29 cellular contexts compared by ENCODE assay signal in genomic region chr11:84887055-84887629, GRCh38.
A peak's percentile ranks its signal among the peaks of the same experiment; 100 is the strongest.
DNase-seq lines count a peak whose midpoint lies in the region; ATAC-seq, FAIRE-seq and TF ChIP-seq lines count a peak whose summit lies in the region.
"Had no signal": no experiment of that assay in that cellular context is flagged by ENCODE, and none has a peak within 500 bp of the region (broad histone marks: within the 10 kb centered on the region; RNA-seq: fewer than 3 reads in every experiment).

No MANE protein-coding gene starts in this region.

- no peaks in the 10 kb centered on the region for H3K36me3 ChIP-seq in SK-N-SH (replicated peaks in 1 of 2; ENCODE audit: control insufficient read depth in 1 of 2, insufficient read depth in 2 of 2, low read length in 1 of 2)
- H3K36me3 ChIP-seq: ascending aorta, upper lobe of right lung had no signal

- H3F3A ChIP-seq in SK-N-SH (replicated peaks; ENCODE audit: insufficient read depth): no peaks in the 10 kb centered on the region

- H3K27ac ChIP-seq in SK-N-SH (ENCODE audit: low read depth in 2 of 2, low read length in 1 of 2) (peak overlapping the region; percentile 21 to 55; a peak in 2 of 4 replicates), substantia nigra (ENCODE audit: low read depth, low read length, poor library complexity, severe bottlenecking) (no peak overlapping the region)
- H3K27ac ChIP-seq: ascending aorta, epithelial cell of prostate, skin epidermis, upper lobe of right lung had no signal

- no peaks in the 10 kb centered on the region for H3K27me3 ChIP-seq in SK-N-SH (ENCODE audit: insufficient read depth)
- H3K27me3 ChIP-seq: ascending aorta, upper lobe of right lung had no signal

- no peaks in the 10 kb centered on the region for H3K79me2 ChIP-seq in SK-N-SH (ENCODE audit: insufficient read depth)

- no peaks in the 10 kb centered on the region for H4K20me1 ChIP-seq in SK-N-SH (ENCODE audit: insufficient read depth)

- TF ChIP-seq RAD21 in SK-N-SH (IDR thresholded peaks at IDR 0.05; ENCODE audit: low read length): no peak

- no peak overlapping the region for H3K9ac ChIP-seq in SK-N-SH

- H3K4me3 ChIP-seq in AG10803 (ENCODE audit: low read length): peak overlapping the region; percentile 32
- H3K4me3 ChIP-seq in SK-N-SH (ENCODE audit: low read depth in 2 of 2, low read length in 1 of 2): no peak overlapping the region; a peak in 1 of 4 replicates
- H3K4me3 ChIP-seq: ascending aorta, skin epidermis, upper lobe of right lung had no signal

- H3K4me2 ChIP-seq in SK-N-SH: peak overlapping the region; percentile 54

- peak in 1 of 2 experiments; percentile 48; a peak in 2 of 4 replicates for TF ChIP-seq EP300 in SK-N-SH (IDR thresholded peaks at IDR 0.05; ENCODE audit: borderline replicate concordance in 1 of 2, low read depth in 1 of 2, low read length in 1 of 2)

- DNase-seq in AG10803 (ENCODE audit: low read depth): peak; percentile 34
- DNase-seq in HCEC 1CT: peak; percentile 59
- no peak for DNase-seq in SK-N-SH
- no peak for DNase-seq in substantia nigra (lab: John Stamatoyannopoulos, UW)
- DNase-seq in activated gamma-delta T cell (lab: John Stamatoyannopoulos, UW): no peak
- no peak for DNase-seq in cerebellar nuclear complex (lab: John Stamatoyannopoulos, UW)
- DNase-seq: activated CD4-positive, alpha-beta T cell treated with anti-CD3 and anti-CD28 coated beads, Interleukin-2, amount 50 U/mL, for 48 hours; activated CD4-positive, CD25-positive, alpha-beta regulatory T cell; activated CD8-positive, alpha-beta memory T cell treated with anti-CD3 and anti-CD28 coated beads, Interleukin-2, amount 50 U/mL, for 48 hours; Calu3; central memory CD4-positive, alpha-beta T cell; foreskin melanocyte; GOT3; naive B cell; NCI-H1092 treated with DMSO at 0.1 percent for 48 hours; NCI-H2029; NCI-H226; SHP77; SW 1271; T1000; upper lobe of right lung had no signal

- H3K9me2 ChIP-seq in SK-N-SH: no peaks in the 10 kb centered on the region

- POLR2A ChIA-PET in SK-N-SH (lab: Yijun Ruan, JAX): no interaction called here

- H3K4me1 ChIP-seq in SK-N-SH (ENCODE audit: control insufficient read depth in 1 of 2, insufficient read depth in 2 of 2, low read depth in 1 of 2, low read length in 1 of 2): no peaks in the 10 kb centered on the region; a peak in 1 of 4 replicates
- H3K4me1 ChIP-seq: ascending aorta, upper lobe of right lung had no signal

- WGBS in SK-N-SH (ENCODE audit: low lambda C conversion rate): 3% methylated on average over 3 of the region's 3 CpGs

- no peaks in the 10 kb centered on the region for H3K9me3 ChIP-seq in SK-N-SH
- H3K9me3 ChIP-seq: ascending aorta, upper lobe of right lung had no signal

- peak overlapping the region; percentile 20; the same call in 1 of the 2 replicates for H2AFZ ChIP-seq in SK-N-SH (ENCODE audit: low read depth)

- CTCF ChIA-PET in SK-N-SH (lab: Yijun Ruan, JAX): interaction anchor here (1.2 kb wide), 1 partner anchor 9 kb away, joined by 3 read pairs; no protein-coding TSS in a partner anchor

- FAIRE-seq in islet of Langerhans (lab: Jason Lieb, UNC): peak; percentile 17

- TF ChIP-seq CTCF in AG10803 (conservative IDR thresholded peaks at IDR 0.05; ENCODE audit: low read length) (no peak), SK-N-SH (IDR thresholded peaks at IDR 0.05) (no peak)

- no peak for ATAC-seq in GM19351 (IDR thresholded peaks at IDR 0.05; ENCODE audit: unreplicated experiment)
- ATAC-seq: activated naive CD4-positive, alpha-beta T cell treated with anti-CD3 and anti-CD28 coated beads, Interleukin-2, amount 50 U/mL, for 72 hours; activated T-helper 17 cell treated with anti-CD3 and anti-CD28 coated beads, Interleukin-2, amount 50 U/mL, for 72 hours; left lobe of liver; upper lobe of right lung had no signal

TF ChIP-seq in SK-N-SH, 30 proteins besides CTCF, POLR2A, EP300 and RAD21:
- TF ChIP-seq PBX3 (IDR thresholded peaks at IDR 0.05) (peak; percentile 56), FOSL2 (IDR thresholded peaks at IDR 0.05; ENCODE audit: borderline replicate concordance, low read depth) (no peak), MEF2A (IDR thresholded peaks at IDR 0.05; ENCODE audit: borderline replicate concordance, low read depth) (no peak), REST (IDR thresholded peaks at IDR 0.05; ENCODE audit: low read depth, low read length) (no peak), TCF12 (IDR thresholded peaks at IDR 0.05) (peak; percentile 87)

Comparison
In these comparisons a context has a peak if more than half of its experiments do, and no peak if none do; other contexts are left out.
1. DNase-seq: peak in AG10803 (single experiment) and HCEC 1CT (single experiment); none in SK-N-SH (single experiment), substantia nigra (0 of 49), activated gamma-delta T cell (single experiment) and cerebellar nuclear complex (0 of 2).